Comparison of ENCODE assay signal across 8 cellular contexts in genomic region chr16:72927199-72928088, GRCh38.
DNase-seq lines count a peak whose midpoint lies in the region; ATAC-seq, FAIRE-seq and TF ChIP-seq lines count a peak whose summit lies in the region.

No MANE protein-coding gene starts in this region.

- no peaks in the 10 kb centered on the region for H3K9me3 Mint-ChIP-seq in astrocyte (ENCODE audit: unreplicated experiment)

- no peak overlapping the region for H3K4me3 Mint-ChIP-seq in astrocyte (ENCODE audit: unreplicated experiment)

- H3K36me3 Mint-ChIP-seq in astrocyte (ENCODE audit: low read depth, unreplicated experiment) = peaks cover 2% of the 10 kb centered on the region

- H3K79me2 ChIP-seq in astrocyte (ENCODE audit: insufficient read depth, low read length) = peaks cover 57% of the 10 kb centered on the region

- TF ChIP-seq EP300 in stomach (IDR thresholded peaks at IDR 0.05) = no peak

- H3K4me3 ChIP-seq in astrocyte (ENCODE audit: insufficient read depth, low read depth, low read length) (no peak overlapping the region), stomach (no peak overlapping the region)

- DNase-seq in DMS79 treated with DMSO at 0.1 percent for 48 hours (lab: John Stamatoyannopoulos, UW) (peak; percentile 59), NCI-H2081 (lab: John Stamatoyannopoulos, UW) (peak; percentile 78 to 85), astrocyte (ENCODE audit: low read depth) (peak; percentile 88), omental fat pad (ENCODE audit: low spot score) (no peak), stomach (no peak)
- DNase-seq in activated CD8-positive, alpha-beta memory T cell treated with anti-CD3 and anti-CD28 coated beads, Interleukin-2, amount 50 U/mL, for 48 hours = no peak
- DNase-seq in activated CD4-positive, alpha-beta T cell treated with anti-CD3 and anti-CD28 coated beads, Interleukin-2, amount 50 U/mL, for 1 hour = no peak

- peaks cover 7% of the 10 kb centered on the region for H3K4me1 Mint-ChIP-seq in astrocyte (ENCODE audit: low read depth, unreplicated experiment)

- H3K36me3 ChIP-seq in astrocyte (ENCODE audit: insufficient read depth, low read length) (no peaks in the 10 kb centered on the region), stomach (no peaks in the 10 kb centered on the region)

- intact Hi-C loops in stomach (cut with DNase I; ENCODE audit: low total_unique reads) = no loop called here

- peak; percentile 35 for ATAC-seq in omental fat pad (ENCODE audit: low FRiP score)
- ATAC-seq in GM18519 (IDR thresholded peaks at IDR 0.05; ENCODE audit: low FRiP score, unreplicated experiment) = no peak

- no peak for TF ChIP-seq POLR2A in stomach (IDR thresholded peaks at IDR 0.05)

- no peak overlapping the region for H3K9ac ChIP-seq in astrocyte (ENCODE audit: low read length)

- no peak for FAIRE-seq in astrocyte (lab: Jason Lieb, UNC)

- WGBS in stomach, 5 donors = 53 to 74% (median 57%) methylated on average over 25 to 26 of the region's 26 CpGs

- H3K4me1 ChIP-seq in astrocyte (ENCODE audit: insufficient read depth, low read length) (peaks cover 23% of the 10 kb centered on the region), stomach (peaks cover 24 to 78% (median 53%) of the 10 kb centered on the region in 4 donors)

- no peak overlapping the region for H3K27ac ChIP-seq in astrocyte (ENCODE audit: low read depth, low read length)
- no peak overlapping the region for H3K27ac ChIP-seq in stomach

- H2AFZ ChIP-seq in astrocyte (ENCODE audit: low read depth, low read length) = no peak overlapping the region

- H3K27ac Mint-ChIP-seq in astrocyte (ENCODE audit: unreplicated experiment) = no peak overlapping the region

- H3K27me3 Mint-ChIP-seq in astrocyte (ENCODE audit: low read depth, unreplicated experiment) = no peaks in the 10 kb centered on the region

- no peaks in the 10 kb centered on the region for H3K27me3 ChIP-seq in astrocyte (ENCODE audit: insufficient read depth, low read length)
- H3K27me3 ChIP-seq in stomach = no peaks in the 10 kb centered on the region

- peaks cover 83% of the 10 kb centered on the region for H4K20me1 ChIP-seq in astrocyte (ENCODE audit: insufficient read depth, low read length)

- no peak for TF ChIP-seq CTCF in astrocyte (IDR thresholded peaks at IDR 0.05; ENCODE audit: insufficient read depth, low read depth, low read length)
- no peak for TF ChIP-seq CTCF in omental fat pad (IDR thresholded peaks at IDR 0.05)
- no peak for TF ChIP-seq CTCF in stomach (IDR thresholded peaks at IDR 0.05)

- H3K4me2 ChIP-seq in astrocyte (ENCODE audit: low read length) = peak overlapping the region; percentile 57

- H3K9me3 ChIP-seq in astrocyte (ENCODE audit: insufficient read depth, low read depth, low read length) (no peaks in the 10 kb centered on the region), stomach (no peaks in the 10 kb centered on the region)

Comparison
In these comparisons a context has a peak if more than half of its experiments do, and no peak if none do; other contexts are left out.
1. DNase-seq: peak in DMS79 treated with DMSO at 0.1 percent for 48 hours (single experiment), NCI-H2081 (2 of 2) and astrocyte (single experiment); none in omental fat pad (single experiment), activated CD8-positive, alpha-beta memory T cell treated with anti-CD3 and anti-CD28 coated beads, Interleukin-2, amount 50 U/mL, for 48 hours (single experiment), activated CD4-positive, alpha-beta T cell treated with anti-CD3 and anti-CD28 coated beads, Interleukin-2, amount 50 U/mL, for 1 hour (single experiment) and stomach (single experiment).